ENCODE assay signal across 10 cellular contexts in genomic region chr7:112056409-112056808, GRCh38.
DNase-seq lines count a peak whose midpoint lies in the region; ATAC-seq, FAIRE-seq and TF ChIP-seq lines count a peak whose summit lies in the region.
"Had no signal": no experiment of that assay in that cellular context is flagged by ENCODE, and none has a peak within 500 bp of the region (broad histone marks: within the 10 kb centered on the region; RNA-seq: fewer than 3 reads in every experiment).

No MANE protein-coding gene starts in this region.

- ATAC-seq in GM21737 (IDR thresholded peaks at IDR 0.05; ENCODE audit: unreplicated experiment), result peak; percentile 83

- no peak for TF ChIP-seq CTCF in GM12864 (IDR thresholded peaks at IDR 0.05; ENCODE audit: low read depth, low read length, missing control alignments)
- no peak for TF ChIP-seq CTCF in esophagus squamous epithelium (IDR thresholded peaks at IDR 0.05)

- no peaks in the 10 kb centered on the region for H3K36me3 ChIP-seq in esophagus squamous epithelium

- H3K9me3 ChIP-seq in esophagus squamous epithelium, result no peaks in the 10 kb centered on the region

- H3K4me3 ChIP-seq in GM12864 (ENCODE audit: low read depth, low read length), result no peak overlapping the region
- no peak overlapping the region for H3K4me3 ChIP-seq in esophagus squamous epithelium

- H3K27me3 ChIP-seq in esophagus squamous epithelium, result no peaks in the 10 kb centered on the region

- peaks cover 0 to 16% (median 3%) of the 10 kb centered on the region in 3 donors for H3K4me1 ChIP-seq in esophagus squamous epithelium

- intact Hi-C loops in esophagus squamous epithelium (cut with DNase I), result no loop called here

- peak; percentile 75 for FAIRE-seq in islet of Langerhans (lab: Jason Lieb, UNC)

- H3K27ac ChIP-seq in esophagus squamous epithelium, result no peak overlapping the region

- WGBS in esophagus squamous epithelium, 2 donors, result 20 to 25% methylated on average over 2 of the region's 2 CpGs

- no peak for TF ChIP-seq POLR2A in esophagus squamous epithelium (IDR thresholded peaks at IDR 0.05)

- DNase-seq in GM12864 (ENCODE audit: low read depth) (peak; percentile 3), NCI-H146 treated with DMSO at 0.1 percent for 48 hours (lab: John Stamatoyannopoulos, UW; ENCODE audit: unreplicated experiment) (peak; percentile 28), RKO (ENCODE audit: low spot score) (no peak), GF-D8 (lab: John Stamatoyannopoulos, UW) (no peak), NCI-H446 treated with DMSO at 0.1 percent for 48 hours (lab: John Stamatoyannopoulos, UW) (no peak), esophagus squamous epithelium (lab: John Stamatoyannopoulos, UW) (no peak)
- DNase-seq: NCI-H446; stimulated activated CD4-positive, alpha-beta T cell treated with anti-CD3 and anti-CD28 coated beads, Interleukin-4, amount 100 ng/mL, for 4 hours had no signal

Comparison
In these comparisons a context has a peak if more than half of its experiments do, and no peak if none do; other contexts are left out.
1. DNase-seq: peak in GM12864 (single experiment) and NCI-H146 treated with DMSO at 0.1 percent for 48 hours (single experiment); none in RKO (single experiment), GF-D8 (single experiment), NCI-H446 treated with DMSO at 0.1 percent for 48 hours (single experiment) and esophagus squamous epithelium (single experiment).